Comparison of ENCODE assay signal across 29 cellular contexts in genomic region chr10:37728830-37729229, GRCh38.
"Had no signal": no experiment of that assay in that cellular context is flagged by ENCODE, and none has a peak within 500 bp of the region (broad histone marks: within the 10 kb centered on the region; RNA-seq: fewer than 3 reads in every experiment).

No MANE protein-coding gene starts in this region.

- H3K36me3 ChIP-seq: brain microvascular endothelial cell, SJCRH30, WERI-Rb-1 had no signal

- H3K4me3 ChIP-seq: SJCRH30, SK-N-MC had no signal

- ATAC-seq: activated naive CD8-positive, alpha-beta T cell treated with anti-CD3 and anti-CD28 coated beads, Interleukin-2, amount 50 U/mL, for 24 hours; activated T-cell treated with anti-CD3 and anti-CD28 coated beads, Interleukin-2, amount 50 U/mL, for 4 hours; Panc1 had no signal

- H3K27ac ChIP-seq: brain microvascular endothelial cell, SJCRH30, SK-N-MC, WERI-Rb-1 had no signal

- H3K27ac Mint-ChIP-seq: activated CD4-positive, alpha-beta memory T cell treated with anti-CD3 and anti-CD28 coated beads, Interleukin-2, amount 10 ng/mL, durations not matched to agents 7 days and 5 days; activated naive CD4-positive, alpha-beta T cell treated with anti-CD3 and anti-CD28 coated beads, Interleukin-2, amount 10 ng/mL, durations not matched to agents 7 days and 5 days; activated naive CD8-positive, alpha-beta T cell; activated naive CD8-positive, alpha-beta T cell treated with anti-CD3 and anti-CD28 coated beads, Interleukin-2, amount 50 U/mL, for 24 hours; activated T-helper 1 cell treated with anti-CD3 and anti-CD28 coated beads, Interleukin-12 subunit alpha, Interleukin-12 subunit beta, Interleukin-2, Interleukin-4 antibody, amounts not matched to agents 30 ng/mL and 10 ng/mL and 1 ng/mL, durations not matched to agents 14 hours and 24 hours and 36 hours had no signal

- H3K4me1 ChIP-seq: SJCRH30 had no signal

- H3K9me3 ChIP-seq: SJCRH30 had no signal

- H3K4me1 Mint-ChIP-seq: activated naive CD4-positive, alpha-beta T cell treated with anti-CD3 and anti-CD28 coated beads, Interleukin-2, amount 10 ng/mL, durations not matched to agents 7 days and 5 days; activated naive CD8-positive, alpha-beta T cell treated with anti-CD3 and anti-CD28 coated beads, Interleukin-2, amount 50 U/mL, for 24 hours; central memory CD8-positive, alpha-beta T cell had no signal

- H3K4me3 Mint-ChIP-seq: activated CD4-positive, alpha-beta memory T cell treated with anti-CD3 and anti-CD28 coated beads, Interleukin-2, amount 10 ng/mL, durations not matched to agents 7 days and 5 days; activated naive CD4-positive, alpha-beta T cell treated with anti-CD3 and anti-CD28 coated beads, Interleukin-2, amount 10 ng/mL, durations not matched to agents 7 days and 5 days; activated naive CD8-positive, alpha-beta T cell; activated naive CD8-positive, alpha-beta T cell treated with anti-CD3 and anti-CD28 coated beads, Interleukin-2, amount 50 U/mL, for 24 hours; activated T-cell treated with anti-CD3 and anti-CD28 coated beads, Interleukin-2, amount 50 U/mL, for 4 hours; activated T-helper 1 cell treated with anti-CD3 and anti-CD28 coated beads, Interleukin-12 subunit alpha, Interleukin-12 subunit beta, Interleukin-2, Interleukin-4 antibody, amounts not matched to agents 30 ng/mL and 10 ng/mL and 1 ng/mL, durations not matched to agents 14 hours and 24 hours and 36 hours; central memory CD8-positive, alpha-beta T cell had no signal

- H3K27me3 ChIP-seq: brain microvascular endothelial cell, SJCRH30 had no signal

- H3K27me3 Mint-ChIP-seq: activated CD4-positive, alpha-beta memory T cell treated with anti-CD3 and anti-CD28 coated beads, Interleukin-2, amount 10 ng/mL, durations not matched to agents 7 days and 5 days; activated naive CD4-positive, alpha-beta T cell treated with anti-CD3 and anti-CD28 coated beads, Interleukin-2, amount 10 ng/mL, durations not matched to agents 7 days and 5 days; activated naive CD8-positive, alpha-beta T cell; activated naive CD8-positive, alpha-beta T cell treated with anti-CD3 and anti-CD28 coated beads, Interleukin-2, amount 50 U/mL, for 24 hours; central memory CD8-positive, alpha-beta T cell had no signal

- H3K36me3 Mint-ChIP-seq: activated naive CD4-positive, alpha-beta T cell treated with anti-CD3 and anti-CD28 coated beads, Interleukin-2, amount 10 ng/mL, durations not matched to agents 7 days and 5 days; activated naive CD8-positive, alpha-beta T cell had no signal

- DNase-seq: activated CD4-positive, alpha-beta memory T cell treated with anti-CD3 and anti-CD28 coated beads, Interleukin-2, amount 10 ng/mL, durations not matched to agents 7 days and 5 days; activated CD4-positive, alpha-beta T cell treated with anti-CD3 and anti-CD28 coated beads for 1 hour; activated CD4-positive, alpha-beta T cell treated with anti-CD3 and anti-CD28 coated beads for 48 hours; activated CD4-positive, CD25-positive, alpha-beta regulatory T cell; activated effector memory CD4-positive, alpha-beta T cell treated with Interleukin-2 at 50 U/mL for 16 hours; activated naive CD4-positive, alpha-beta T cell treated with anti-CD3 and anti-CD28 coated beads, Interleukin-2, amount 10 ng/mL, durations not matched to agents 7 days and 5 days; activated naive CD8-positive, alpha-beta T cell treated with anti-CD3 and anti-CD28 coated beads, Interleukin-2, amount 50 U/mL, for 24 hours; activated T-cell treated with anti-CD3 and anti-CD28 coated beads, Interleukin-2, amount 50 U/mL, for 4 hours; anterior cingulate cortex; brain microvascular endothelial cell; NCI-H1105; NCI-H1417 treated with DMSO at 0.1 percent for 48 hours; NCI-H187 treated with DMSO at 0.1 percent for 48 hours; NCI-H2081; NCI-H2171 treated with DMSO at 0.1 percent for 48 hours; NCI-H226; NCI-H446 treated with DMSO at 0.1 percent for 48 hours; NCI-H524; NCI-H69; NCI-H82; SHP77; SJCRH30; T1000; WERI-Rb-1 had no signal

- H3K9me3 Mint-ChIP-seq: activated T-cell treated with anti-CD3 and anti-CD28 coated beads, Interleukin-2, amount 50 U/mL, for 4 hours; central memory CD8-positive, alpha-beta T cell had no signal
